Comparison of ENCODE assay signal across 27 cellular contexts in the genomic region with DNA sequence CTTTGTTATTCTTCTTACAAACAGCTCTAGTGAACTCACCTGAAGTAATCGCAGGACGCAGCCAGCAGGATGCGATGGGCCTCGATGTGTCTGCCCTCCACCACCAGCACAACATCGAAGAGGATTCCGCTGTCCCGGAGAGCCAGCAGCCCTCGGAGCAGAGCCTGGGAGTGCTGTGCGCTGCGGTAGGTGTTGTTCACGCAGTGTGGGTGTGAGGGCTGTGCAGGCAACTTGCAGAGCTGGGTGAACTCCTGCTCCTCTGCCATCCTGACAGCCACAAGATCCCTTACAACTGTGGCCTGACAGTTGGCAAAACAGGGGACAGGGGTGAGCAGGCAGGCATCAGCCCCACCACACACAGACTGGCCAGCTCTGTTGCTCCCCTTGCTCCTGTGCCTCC.
"Had no signal": no experiment of that assay in that cellular context is flagged by ENCODE, and none has a peak within 500 bp of the region (broad histone marks: within the 10 kb centered on the region; RNA-seq: fewer than 3 reads in every experiment).

No MANE protein-coding gene starts in this region.

- H3K4me3 ChIP-seq: body of pancreas, left ventricle myocardium inferior, lung, mucosa of descending colon, pancreas, prostate gland, upper lobe of left lung had no signal

- H3K9me3 ChIP-seq: body of pancreas, left ventricle myocardium inferior, mucosa of descending colon, pancreas, prostate gland, upper lobe of left lung had no signal

- H3K4me3 Mint-ChIP-seq: activated B cell treated with CpG ODN at 0.5 μM for 24 hours; activated CD8-positive, alpha-beta T cell treated with anti-CD3 and anti-CD28 coated beads for 36 hours; activated naive CD4-positive, alpha-beta T cell treated with anti-CD3 and anti-CD28 coated beads, Interleukin-2, amount 50 U/mL, for 24 hours; activated T-cell treated with anti-CD3 and anti-CD28 coated beads, Interleukin-2, amount 50 U/mL, for 4 hours; nephron; stimulated activated memory B cell treated with anti-CD40 and anti-IgM and Interleukin-4, amounts not matched to agents 10 μg/mL and 1 μg/mL and 100 μg/mL, for 72 hours; stimulated activated naive CD8-positive, alpha-beta T cell treated with anti-CD3 and anti-CD28 coated beads, Interleukin-15, amount 100 ng/mL, for 72 hours had no signal

- FAIRE-seq: colon, frontal cortex, pancreas, small intestine had no signal

- H3K27ac ChIP-seq: body of pancreas, left ventricle myocardium inferior, pancreas, prostate gland, upper lobe of left lung had no signal

- DNase-seq: activated B cell treated with CpG ODN at 0.5 μM for 24 hours; activated CD4-positive, alpha-beta T cell treated with anti-CD3 and anti-CD28 coated beads, Interleukin-2, amount 50 U/mL, for 1 hour; activated CD8-positive, alpha-beta T cell treated with anti-CD3 and anti-CD28 coated beads for 36 hours; activated T-cell treated with anti-CD3 and anti-CD28 coated beads, Interleukin-2, amount 50 U/mL, for 4 hours; body of pancreas; dermis blood vessel endothelial cell; effector CD4-positive, alpha-beta T cell; islet precursor cell; left ventricle myocardium inferior; mucosa of descending colon; pancreas; retina; small intestine; stimulated activated CD4-positive, alpha-beta T cell treated with anti-CD3 and anti-CD28 coated beads, Interleukin-4, amount 100 ng/mL, for 24 hours; stimulated activated naive CD8-positive, alpha-beta T cell treated with anti-CD3 and anti-CD28 coated beads, Interleukin-15, amount 100 ng/mL, for 72 hours; substantia nigra; T-helper 9 cell had no signal

- H3K27me3 Mint-ChIP-seq: activated B cell treated with CpG ODN at 0.5 μM for 24 hours; activated CD8-positive, alpha-beta T cell treated with anti-CD3 and anti-CD28 coated beads for 36 hours; activated naive CD4-positive, alpha-beta T cell treated with anti-CD3 and anti-CD28 coated beads, Interleukin-2, amount 50 U/mL, for 24 hours; stimulated activated memory B cell treated with anti-CD40 and anti-IgM and Interleukin-4, amounts not matched to agents 10 μg/mL and 1 μg/mL and 100 μg/mL, for 72 hours; stimulated activated naive CD8-positive, alpha-beta T cell treated with anti-CD3 and anti-CD28 coated beads, Interleukin-15, amount 100 ng/mL, for 72 hours had no signal

- ATAC-seq: activated CD8-positive, alpha-beta T cell treated with anti-CD3 and anti-CD28 coated beads for 36 hours; activated T-cell treated with anti-CD3 and anti-CD28 coated beads, Interleukin-2, amount 50 U/mL, for 4 hours; body of pancreas; mucosa of descending colon; pancreas; sciatic nerve; stimulated activated memory B cell treated with anti-CD40 and anti-IgM and Interleukin-4, amounts not matched to agents 10 μg/mL and 1 μg/mL and 100 μg/mL, for 72 hours; stimulated activated naive CD8-positive, alpha-beta T cell treated with anti-CD3 and anti-CD28 coated beads, Interleukin-15, amount 100 ng/mL, for 72 hours had no signal

- H3K27me3 ChIP-seq: body of pancreas, pancreas, upper lobe of left lung had no signal

- H3K27ac Mint-ChIP-seq: activated B cell treated with CpG ODN at 0.5 μM for 24 hours; activated CD8-positive, alpha-beta T cell treated with anti-CD3 and anti-CD28 coated beads for 36 hours; activated T-helper 2 cell treated with anti-CD3 and anti-CD28 coated beads, Interferon-gamma antibody, Interleukin-2, Interleukin-4, amounts not matched to agents 10 μg/mL and 5 μg/mL and 100 μg/mL, durations not matched to agents 14 hours and 24 hours and 36 hours; nephron; stimulated activated naive CD8-positive, alpha-beta T cell treated with anti-CD3 and anti-CD28 coated beads, Interleukin-15, amount 100 ng/mL, for 72 hours had no signal

- H3K9me3 Mint-ChIP-seq: activated B cell treated with CpG ODN at 0.5 μM for 24 hours; activated CD8-positive, alpha-beta T cell treated with anti-CD3 and anti-CD28 coated beads for 36 hours; activated naive CD4-positive, alpha-beta T cell treated with anti-CD3 and anti-CD28 coated beads, Interleukin-2, amount 50 U/mL, for 24 hours; activated T-cell treated with anti-CD3 and anti-CD28 coated beads, Interleukin-2, amount 50 U/mL, for 4 hours; activated T-helper 2 cell treated with anti-CD3 and anti-CD28 coated beads, Interferon-gamma antibody, Interleukin-2, Interleukin-4, amounts not matched to agents 10 μg/mL and 5 μg/mL and 100 μg/mL, durations not matched to agents 14 hours and 24 hours and 36 hours; nephron; stimulated activated memory B cell treated with anti-CD40 and anti-IgM and Interleukin-4, amounts not matched to agents 10 μg/mL and 1 μg/mL and 100 μg/mL, for 72 hours; stimulated activated naive CD8-positive, alpha-beta T cell treated with anti-CD3 and anti-CD28 coated beads, Interleukin-15, amount 100 ng/mL, for 72 hours had no signal

- H3K36me3 ChIP-seq: pancreas, prostate gland had no signal

- H3K4me1 ChIP-seq: pancreas, prostate gland had no signal
